ENCODE assay signal across 1 cellular context in the genomic region with DNA sequence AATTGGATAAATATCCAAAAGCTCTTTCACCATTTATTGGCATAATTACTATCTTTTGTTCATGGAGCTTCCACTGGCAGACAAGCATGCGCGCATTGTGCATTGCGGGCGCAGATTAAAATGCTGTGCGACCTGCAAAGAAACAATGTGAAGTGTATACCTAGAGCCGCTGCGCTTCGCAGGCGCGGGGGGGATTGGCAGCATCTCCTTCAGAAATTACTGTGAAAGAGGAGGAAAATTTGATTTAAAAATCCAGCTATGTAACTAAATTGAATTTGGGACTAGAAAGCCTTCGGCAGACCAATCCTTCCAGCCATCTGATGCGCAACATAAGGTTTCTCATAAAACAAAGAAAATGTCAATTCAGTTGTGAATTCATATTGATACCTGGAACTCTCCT.
TF ChIP-seq lines count a peak whose summit lies in the region.

No MANE protein-coding gene starts in this region.

TF ChIP-seq in H1, 55 proteins besides CTCF, POLR2A, EP300 and RAD21:
- no peak for TF ChIP-seq CTBP2 (IDR thresholded peaks at IDR 0.05; ENCODE audit: borderline replicate concordance, insufficient read depth, insufficient read length, low read length)
- TF ChIP-seq GTF2F1 (IDR thresholded peaks at IDR 0.05; ENCODE audit: borderline replicate concordance, low read depth, low read length): no peak
- no peak for TF ChIP-seq RNF2 (IDR thresholded peaks at IDR 0.05; ENCODE audit: borderline replicate concordance, low read depth, low read length, missing control alignments, poor library complexity, severe bottlenecking)
- no peak for TF ChIP-seq EGR1 (IDR thresholded peaks at IDR 0.05; ENCODE audit: borderline replicate concordance, low read depth, low read length)
- TF ChIP-seq RBBP5 (IDR thresholded peaks at IDR 0.05; ENCODE audit: borderline replicate concordance, low read depth, low read length): no peak
- TF ChIP-seq SP2 (IDR thresholded peaks at IDR 0.05; ENCODE audit: low read length): no peak
- no peak for TF ChIP-seq JUND (IDR thresholded peaks at IDR 0.05; ENCODE audit: low read length)
- TF ChIP-seq CHD2 (IDR thresholded peaks at IDR 0.05; ENCODE audit: low read length): no peak
TF ChIP-seq in H1: peak in this region for 0.
